ENCODE assay signal across 9 cellular contexts in genomic region chr10:52818019-52818418, GRCh38. TPM values are rescaled to one million over a fixed set of nuclear protein-coding genes. Genes with fewer than 3 reads are reported as not detected.
DNase-seq lines count a peak whose midpoint lies in the region; ATAC-seq, FAIRE-seq and TF ChIP-seq lines count a peak whose summit lies in the region.
"Had no signal": no experiment of that assay in that cellular context is flagged by ENCODE, and none has a peak within 500 bp of the region (broad histone marks: within the 10 kb centered on the region; RNA-seq: fewer than 3 reads in every experiment).

No MANE protein-coding gene starts in this region.

- H3K4me1 ChIP-seq in tibial artery, result no peaks in the 10 kb centered on the region

- FAIRE-seq in D721Med (lab: Jason Lieb, UNC), result peak; percentile 66

- intact Hi-C loops in tibial artery (cut with DNase I; ENCODE audit: low total_unique reads), result no loop called here

- H3K27ac ChIP-seq in tibial artery, result no peak overlapping the region

- no peak overlapping the region for H3K27ac Mint-ChIP-seq in neural crest cell (ENCODE audit: unreplicated experiment)

- peak; percentile 62 for TF ChIP-seq CTCF in D721Med (IDR thresholded peaks at IDR 0.05; ENCODE audit: insufficient read depth, missing control alignments)
- peak; percentile 72 for TF ChIP-seq CTCF in neural crest cell (conservative IDR thresholded peaks at IDR 0.05)
- TF ChIP-seq CTCF in tibial artery (IDR thresholded peaks at IDR 0.05), result no peak

- peak; percentile 94 for ATAC-seq in GM19023 (IDR thresholded peaks at IDR 0.05; ENCODE audit: unreplicated experiment)
- ATAC-seq in HG03039 (IDR thresholded peaks at IDR 0.05; ENCODE audit: unreplicated experiment), result peak; percentile 86

- peaks cover 11% of the 10 kb centered on the region for H3K4me1 Mint-ChIP-seq in neural crest cell

- H3K4me3 ChIP-seq in tibial artery, result no peak overlapping the region

- H3K27me3 Mint-ChIP-seq in neural crest cell (ENCODE audit: low read depth), result no peaks in the 10 kb centered on the region

- no peaks in the 10 kb centered on the region for H3K9me3 Mint-ChIP-seq in neural crest cell

- H3K27me3 ChIP-seq in tibial artery, result no peaks in the 10 kb centered on the region

- H3K9me3 ChIP-seq in tibial artery, result no peaks in the 10 kb centered on the region

- no peak overlapping the region for H3K4me3 Mint-ChIP-seq in neural crest cell

- H3K36me3 ChIP-seq in tibial artery, result no peaks in the 10 kb centered on the region

- no peaks in the 10 kb centered on the region for H3K36me3 Mint-ChIP-seq in neural crest cell (ENCODE audit: low read depth)

- DNase-seq in D721Med (ENCODE audit: insufficient read length, low spot score) (no peak), NCI-H345 (lab: John Stamatoyannopoulos, UW) (peak; percentile 56), dedifferentiated amniotic fluid mesenchymal stem cell (ENCODE audit: extremely low spot score) (peak; percentile 20), neural crest cell (ENCODE audit: low read depth, low spot score) (no peak), tibial artery (no peak)
- no peak for DNase-seq in activated CD8-positive, alpha-beta memory T cell treated with anti-CD3 and anti-CD28 coated beads, Interleukin-2, amount 50 U/mL, for 4 hours

RNA-seq across cellular contexts. Expression of gene MBL2, which starts 45.4 kb away (rescaled TPM):
- total RNA-seq in neural crest cell, result not detected in 2 replicates
- total RNA-seq: T-helper 2 cell treated with Interferon-gamma antibody and Interleukin-4, amounts not matched to agents 100 ng/mL and 5 ng/mL, for 36 hours had no signal

Comparison
In these comparisons a context has a peak if more than half of its experiments do, and no peak if none do; other contexts are left out.
1. DNase-seq: peak in NCI-H345 (single experiment) and dedifferentiated amniotic fluid mesenchymal stem cell (single experiment); none in D721Med (single experiment), neural crest cell (single experiment), tibial artery (0 of 2) and activated CD8-positive, alpha-beta memory T cell treated with anti-CD3 and anti-CD28 coated beads, Interleukin-2, amount 50 U/mL, for 4 hours (single experiment).
2. CTCF ChIP-seq: peak in D721Med (single experiment) and neural crest cell (single experiment); none in tibial artery (0 of 2).